ENCODE assay signal across 8 cellular contexts in the genomic region with DNA sequence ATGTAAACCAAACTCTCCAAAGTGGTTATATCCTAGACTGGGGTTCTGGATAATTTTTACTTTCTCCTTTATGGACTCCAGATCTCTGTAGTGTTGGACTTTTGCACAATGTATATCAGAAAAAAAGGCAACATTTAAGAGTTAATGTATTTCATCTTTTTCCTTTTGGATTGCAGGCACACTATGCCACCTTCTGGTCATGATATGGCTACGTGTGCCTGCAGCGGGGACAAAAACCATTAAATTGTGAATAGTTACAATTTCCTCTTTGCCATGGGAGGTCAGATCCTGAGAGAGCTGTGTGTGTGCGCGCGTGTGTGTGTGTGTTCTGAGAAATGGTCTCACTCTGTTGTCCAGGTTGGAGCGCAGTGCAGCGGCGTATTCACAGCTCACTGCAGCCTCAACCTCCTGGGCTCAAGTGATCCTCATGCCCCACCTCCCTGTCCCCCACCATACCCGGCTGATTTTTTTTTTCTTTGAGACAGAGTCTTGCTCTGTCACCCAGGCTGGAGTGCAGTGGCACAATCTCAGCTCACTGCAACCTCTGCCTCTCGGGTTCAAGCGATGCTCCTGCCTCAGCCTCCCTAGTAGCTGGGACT. TPM values are rescaled to one million over a fixed set of nuclear protein-coding genes. Genes with fewer than 3 reads are reported as not detected.
DNase-seq lines count a peak whose midpoint lies in the region; ATAC-seq and TF ChIP-seq lines count a peak whose summit lies in the region.

No MANE protein-coding gene starts in this region.

- ATAC-seq in GM18858 (IDR thresholded peaks at IDR 0.05; ENCODE audit: unreplicated experiment): no peak
- ATAC-seq in HG03108 (IDR thresholded peaks at IDR 0.05; ENCODE audit: unreplicated experiment): no peak
- no peak for ATAC-seq in GM21786 (IDR thresholded peaks at IDR 0.05; ENCODE audit: unreplicated experiment)

- in situ Hi-C loops in brain microvascular endothelial cell (cut with HindIII; ENCODE audit: low pct_ligation_motif_present, low sequenced_read_pairs): no loop called here

- no peak overlapping the region for H2AFZ ChIP-seq in neural cell (ENCODE audit: low read depth, low read length)

- H3K4me2 ChIP-seq in neural cell (ENCODE audit: low read length): no peak overlapping the region

- H3K4me3 ChIP-seq in brain microvascular endothelial cell (ENCODE audit: low read depth, low read length): no peak overlapping the region
- H3K4me3 ChIP-seq in neural cell (ENCODE audit: low read length): no peak overlapping the region

- H3K27me3 ChIP-seq in brain microvascular endothelial cell (replicated peaks): no peaks in the 10 kb centered on the region
- no peaks in the 10 kb centered on the region for H3K27me3 ChIP-seq in neural cell (ENCODE audit: insufficient read depth, low read depth, low read length)

- H3K27ac ChIP-seq in brain microvascular endothelial cell (no peak overlapping the region), neural cell (ENCODE audit: low read length) (no peak overlapping the region)

- H3K9me3 ChIP-seq in neural cell (ENCODE audit: low read length): no peaks in the 10 kb centered on the region

- no peaks in the 10 kb centered on the region for H3F3A ChIP-seq in neural cell (ENCODE audit: insufficient read depth, low read length, poor library complexity, severe bottlenecking)

- TF ChIP-seq CTCF in brain microvascular endothelial cell (IDR thresholded peaks at IDR 0.05; ENCODE audit: low read depth, low read length, missing control alignments) (peak; percentile 67), neural cell (IDR thresholded peaks at IDR 0.05; ENCODE audit: poor library complexity, severe bottlenecking) (peak; percentile 68)

- H3K79me2 ChIP-seq in neural cell (replicated peaks; ENCODE audit: insufficient read depth, low read length): peaks cover 2% of the 10 kb centered on the region

- no peak overlapping the region for H3K9ac ChIP-seq in neural cell (ENCODE audit: low read length)

- no peak for TF ChIP-seq EP300 in neural cell (conservative IDR thresholded peaks at IDR 0.05; ENCODE audit: poor library complexity, severe bottlenecking)

- no peaks in the 10 kb centered on the region for H3K9me2 ChIP-seq in neural cell (ENCODE audit: insufficient read depth, low read length)

- H3K36me3 ChIP-seq in brain microvascular endothelial cell (replicated peaks) (no peaks in the 10 kb centered on the region), neural cell (ENCODE audit: insufficient read depth, low read length) (no peaks in the 10 kb centered on the region)

- TF ChIP-seq RAD21 in neural cell (conservative IDR thresholded peaks at IDR 0.05): peak; percentile 69

- DNase-seq in activated CD4-positive, alpha-beta T cell treated with anti-CD3 and anti-CD28 coated beads for 48 hours: peak; percentile 8
- no peak for DNase-seq in activated CD4-positive, alpha-beta T cell treated with anti-CD3 and anti-CD28 coated beads, Interleukin-2, amount 50 U/mL, for 4 hours
- DNase-seq in NCI-H146 treated with DMSO at 0.1 percent for 48 hours (lab: John Stamatoyannopoulos, UW; ENCODE audit: unreplicated experiment): peak; percentile 13
- DNase-seq in brain microvascular endothelial cell: peak; percentile 14

- no peaks in the 10 kb centered on the region for H4K20me1 ChIP-seq in neural cell (ENCODE audit: insufficient read depth)

TF ChIP-seq in neural cell, 6 proteins besides CTCF, POLR2A, EP300 and RAD21:
- TF ChIP-seq TAF1 (IDR thresholded peaks at IDR 0.05; ENCODE audit: low read depth) (no peak), POLR2AphosphoS5 (IDR thresholded peaks at IDR 0.05) (no peak), MXI1 (conservative IDR thresholded peaks at IDR 0.05; ENCODE audit: poor library complexity, severe bottlenecking) (no peak), SMC3 (conservative IDR thresholded peaks at IDR 0.05; ENCODE audit: poor library complexity) (peak; percentile 70)
- TF ChIP-seq, protein P1, sequence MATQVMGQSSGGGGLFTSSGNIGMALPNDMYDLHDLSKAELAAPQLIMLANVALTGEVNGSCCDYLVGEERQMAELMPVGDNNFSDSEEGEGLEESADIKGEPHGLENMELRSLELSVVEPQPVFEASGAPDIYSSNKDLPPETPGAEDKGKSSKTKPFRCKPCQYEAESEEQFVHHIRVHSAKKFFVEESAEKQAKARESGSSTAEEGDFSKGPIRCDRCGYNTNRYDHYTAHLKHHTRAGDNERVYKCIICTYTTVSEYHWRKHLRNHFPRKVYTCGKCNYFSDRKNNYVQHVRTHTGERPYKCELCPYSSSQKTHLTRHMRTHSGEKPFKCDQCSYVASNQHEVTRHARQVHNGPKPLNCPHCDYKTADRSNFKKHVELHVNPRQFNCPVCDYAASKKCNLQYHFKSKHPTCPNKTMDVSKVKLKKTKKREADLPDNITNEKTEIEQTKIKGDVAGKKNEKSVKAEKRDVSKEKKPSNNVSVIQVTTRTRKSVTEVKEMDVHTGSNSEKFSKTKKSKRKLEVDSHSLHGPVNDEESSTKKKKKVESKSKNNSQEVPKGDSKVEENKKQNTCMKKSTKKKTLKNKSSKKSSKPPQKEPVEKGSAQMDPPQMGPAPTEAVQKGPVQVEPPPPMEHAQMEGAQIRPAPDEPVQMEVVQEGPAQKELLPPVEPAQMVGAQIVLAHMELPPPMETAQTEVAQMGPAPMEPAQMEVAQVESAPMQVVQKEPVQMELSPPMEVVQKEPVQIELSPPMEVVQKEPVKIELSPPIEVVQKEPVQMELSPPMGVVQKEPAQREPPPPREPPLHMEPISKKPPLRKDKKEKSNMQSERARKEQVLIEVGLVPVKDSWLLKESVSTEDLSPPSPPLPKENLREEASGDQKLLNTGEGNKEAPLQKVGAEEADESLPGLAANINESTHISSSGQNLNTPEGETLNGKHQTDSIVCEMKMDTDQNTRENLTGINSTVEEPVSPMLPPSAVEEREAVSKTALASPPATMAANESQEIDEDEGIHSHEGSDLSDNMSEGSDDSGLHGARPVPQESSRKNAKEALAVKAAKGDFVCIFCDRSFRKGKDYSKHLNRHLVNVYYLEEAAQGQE (IDR thresholded peaks at IDR 0.05; ENCODE audit: borderline replicate concordance): no peak

RNA-seq across cellular contexts. Expression of a gene that starts 4.3 kb away (rescaled TPM):
- 25.5 and 32.8 TPM in 2 replicates for polyA plus RNA-seq in neural cell
- polyA minus RNA-seq in neural cell: 26.1 and 27.4 TPM in 2 replicates

RNA-seq across cellular contexts. Expression of a gene that starts 10.6 kb away (rescaled TPM):
- not detected in 2 replicates for polyA plus RNA-seq in neural cell
- not detected in 2 replicates for polyA minus RNA-seq in neural cell

RNA-seq across cellular contexts. Expression of a gene that starts 42.8 kb away (rescaled TPM):
- not detected in 2 replicates for polyA plus RNA-seq in neural cell
- polyA minus RNA-seq in neural cell: not detected in 2 replicates

RNA-seq across cellular contexts. Expression of a gene that starts 47.5 kb away (rescaled TPM):
- polyA plus RNA-seq in neural cell: not detected in 2 replicates
- polyA minus RNA-seq in neural cell: not detected in 2 replicates

RNA-seq across cellular contexts. Expression of a gene that starts 55.0 kb away (rescaled TPM):
- polyA plus RNA-seq in neural cell: 0.06 TPM in 1 of 2 replicates, not detected in the other
- polyA minus RNA-seq in neural cell: not detected in 2 replicates

Comparison
In these comparisons a context has a peak if more than half of its experiments do, and no peak if none do; other contexts are left out.
1. DNase-seq: peak in activated CD4-positive, alpha-beta T cell treated with anti-CD3 and anti-CD28 coated beads for 48 hours (single experiment), NCI-H146 treated with DMSO at 0.1 percent for 48 hours (single experiment) and brain microvascular endothelial cell (single experiment); none in activated CD4-positive, alpha-beta T cell treated with anti-CD3 and anti-CD28 coated beads, Interleukin-2, amount 50 U/mL, for 4 hours (0 of 2).